Comparison of ENCODE assay signal across 12 cellular contexts in the genomic region with DNA sequence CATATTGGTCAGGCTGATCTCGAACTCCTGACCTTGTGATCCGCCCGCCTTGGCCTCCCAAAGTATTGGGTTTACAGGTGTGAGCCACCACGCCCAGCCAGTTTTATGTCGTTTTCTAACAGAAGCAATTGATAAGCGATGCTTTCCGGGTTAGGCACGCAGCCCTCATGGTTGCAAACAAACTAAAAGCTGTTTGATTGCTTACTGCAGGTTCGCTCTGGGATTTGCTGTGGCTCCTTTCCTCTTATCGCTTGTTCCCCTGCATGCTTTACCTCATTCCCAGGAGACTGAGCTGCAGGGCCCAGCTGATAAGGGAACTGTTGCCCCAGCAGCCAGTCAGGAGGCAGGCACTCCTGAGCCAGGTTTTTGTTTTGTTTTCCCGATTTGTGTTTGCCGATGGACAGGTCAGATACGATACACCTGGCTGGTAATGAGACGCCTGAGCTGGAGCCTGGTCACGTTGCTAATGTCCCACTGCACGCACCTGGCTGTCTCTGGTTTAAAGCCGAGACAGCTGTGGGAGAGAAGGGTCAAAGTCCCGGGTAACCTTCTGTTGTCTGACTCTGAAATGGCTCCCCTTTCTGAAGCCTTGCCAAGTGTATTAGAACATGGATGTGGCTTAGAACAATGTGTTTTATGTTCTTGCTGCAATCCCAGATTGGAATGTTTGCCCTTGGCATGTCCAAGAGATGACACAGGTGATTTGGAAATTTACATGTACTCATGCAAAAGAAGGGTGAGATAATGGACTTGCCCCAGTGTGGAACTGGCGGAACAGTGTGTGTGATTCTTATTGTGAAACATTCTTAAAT. TPM values are rescaled to one million over a fixed set of nuclear protein-coding genes. Genes with fewer than 3 reads are reported as not detected.
DNase-seq lines count a peak whose midpoint lies in the region; ATAC-seq, FAIRE-seq and TF ChIP-seq lines count a peak whose summit lies in the region.
"Had no signal": no experiment of that assay in that cellular context is flagged by ENCODE, and none has a peak within 500 bp of the region (broad histone marks: within the 10 kb centered on the region; RNA-seq: fewer than 3 reads in every experiment).

No MANE protein-coding gene starts in this region.

- DNase-seq in NCI-H1048 (lab: John Stamatoyannopoulos, UW) (peak; percentile 80), OCI-M1 (lab: John Stamatoyannopoulos, UW) (peak; percentile 22), cardiac muscle cell (ENCODE audit: low read depth in 1 of 2, low spot score in 1 of 2) (peak; percentile 19 to 50), small intestine (peak; percentile 99), NCI-H1694 (lab: John Stamatoyannopoulos, UW) (no peak), ecto neural progenitor cell (ENCODE audit: low spot score) (no peak)
- DNase-seq: activated CD8-positive, alpha-beta memory T cell treated with anti-CD3 and anti-CD28 coated beads for 24 hours; amygdala; SIG-M5; stimulated activated CD4-positive, alpha-beta T cell treated with anti-CD3 and anti-CD28 coated beads, Interleukin-4, amount 100 ng/mL, for 4 hours had no signal

- no peak for ATAC-seq in GM21367 (IDR thresholded peaks at IDR 0.05; ENCODE audit: unreplicated experiment)
- ATAC-seq in HG03432 (IDR thresholded peaks at IDR 0.05; ENCODE audit: unreplicated experiment), result no peak

- no peak overlapping the region for H3K4me3 ChIP-seq in cardiac muscle cell
- H3K4me3 ChIP-seq in small intestine (ENCODE audit: low read depth in 1 of 2, low read length in 2 of 2), result no peak overlapping the region

- WGBS in small intestine, 3 donors, result 16 to 62% (median 30%) methylated on average over 19 of the region's 19 CpGs

- H3K36me3 ChIP-seq in cardiac muscle cell (peaks cover 77% of the 10 kb centered on the region), small intestine (ENCODE audit: control insufficient read depth in 2 of 2, insufficient read depth in 2 of 2, low read length in 2 of 2) (peaks cover 2 to 14% of the 10 kb centered on the region in 2 donors)

- no peaks in the 10 kb centered on the region for H3K27me3 ChIP-seq in cardiac muscle cell
- H3K27me3 ChIP-seq in small intestine (ENCODE audit: control insufficient read depth in 2 of 2, insufficient read depth in 2 of 2, low read length in 2 of 2), result peaks cover 0 to 2% of the 10 kb centered on the region in 2 donors

- H3K9me3 ChIP-seq in cardiac muscle cell (ENCODE audit: low read depth) (no peaks in the 10 kb centered on the region), small intestine (ENCODE audit: control insufficient read depth, low read depth) (no peaks in the 10 kb centered on the region)

- H3K4me1 ChIP-seq in cardiac muscle cell (ENCODE audit: low read depth), result peaks cover 4% of the 10 kb centered on the region
- H3K4me1 ChIP-seq in small intestine (ENCODE audit: control insufficient read depth in 2 of 2, insufficient read depth in 1 of 2, low read depth in 1 of 2, low read length in 1 of 2), result peaks cover 0 to 3% of the 10 kb centered on the region in 2 donors

- TF ChIP-seq CTCF in cardiac muscle cell (IDR thresholded peaks at IDR 0.05; ENCODE audit: low read depth, low read length), result no peak

- no peak for FAIRE-seq in small intestine (lab: Jason Lieb, UNC)

- H3K27ac ChIP-seq in cardiac muscle cell, result peak overlapping the region; percentile 78
- H3K27ac ChIP-seq in small intestine (ENCODE audit: low read depth in 1 of 2, low read length in 1 of 2), result peak overlapping the region; percentile 57 to 75

RNA-seq across cellular contexts. Expression of gene DSP, which starts 19.9 kb away (rescaled TPM):
- total RNA-seq in cardiac muscle cell, result 185 and 362 TPM in 2 replicates
- polyA plus RNA-seq in cardiac muscle cell, result 154 and 237 TPM in 2 replicates
- 10 to 100 TPM; 40.0 to 83.4 (median 72.7) TPM for polyA plus RNA-seq in small intestine

RNA-seq across cellular contexts. Expression of gene SNRNP48, which starts 28.6 kb away (rescaled TPM):
- 10.1 and 24.8 TPM in 2 replicates for total RNA-seq in cardiac muscle cell
- 9.2 and 14.4 TPM in 2 replicates for polyA plus RNA-seq in cardiac muscle cell
- 1 to 10 TPM; 7.3 to 9.4 (median 7.4) TPM for polyA plus RNA-seq in small intestine

Comparison
In these comparisons a context has a peak if more than half of its experiments do, and no peak if none do; other contexts are left out.
1. DNase-seq: peak in NCI-H1048 (single experiment), OCI-M1 (single experiment), cardiac muscle cell (2 of 2) and small intestine (single experiment); none in NCI-H1694 (single experiment) and ecto neural progenitor cell (single experiment).